10 cellular contexts compared by ENCODE assay signal in the genomic region with DNA sequence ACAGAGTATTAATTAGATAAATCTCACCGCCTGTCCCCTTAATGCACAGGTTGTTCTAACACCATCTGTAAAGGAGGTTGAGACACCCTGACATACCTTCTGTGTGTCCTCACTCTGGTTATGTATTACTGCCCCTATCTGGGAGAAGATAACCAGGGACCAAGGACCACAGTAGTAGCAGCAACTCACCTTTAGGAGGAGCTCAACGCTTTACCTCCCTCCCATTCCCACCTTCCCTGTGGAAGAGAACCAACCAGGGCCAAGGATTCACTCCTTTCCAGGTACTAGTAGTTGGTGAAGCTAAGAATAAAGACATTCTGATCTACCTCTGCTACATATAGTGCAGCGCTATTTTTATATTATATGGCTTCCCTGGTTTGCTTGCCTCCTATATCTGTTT.
DNase-seq lines count a peak whose midpoint lies in the region; ATAC-seq and TF ChIP-seq lines count a peak whose summit lies in the region.
"Had no signal": no experiment of that assay in that cellular context is flagged by ENCODE, and none has a peak within 500 bp of the region (broad histone marks: within the 10 kb centered on the region; RNA-seq: fewer than 3 reads in every experiment).

No MANE protein-coding gene starts in this region.

- peaks cover 0 to 1% (median 0%) of the 10 kb centered on the region in 4 donors for H3K4me1 ChIP-seq in liver (ENCODE audit: control insufficient read depth in 4 of 4, insufficient read depth in 4 of 4, low read length in 3 of 4)

- DNase-seq in EL (peak; percentile 6), M059J (ENCODE audit: low read depth) (peak; percentile 9), SW480 (ENCODE audit: low spot score) (peak; percentile 46), occipital lobe (lab: John Stamatoyannopoulos, UW) (no peak)
- DNase-seq in stimulated activated CD8-positive, alpha-beta memory T cell treated with anti-CD3 and anti-CD28 coated beads, Interleukin-4, amount 100 ng/mL, for 48 hours: no peak

- TF ChIP-seq CTCF in liver (IDR thresholded peaks at IDR 0.05; ENCODE audit: low read depth, low read length, missing input control): peak; percentile 41

- no peaks in the 10 kb centered on the region for H3K9me3 ChIP-seq in liver (ENCODE audit: control insufficient read depth in 4 of 4, low read length in 3 of 4)

- no peak overlapping the region for H3K9ac ChIP-seq in liver (ENCODE audit: low read depth in 1 of 2, low read length in 2 of 2)

- H3K4me3 ChIP-seq in liver (ENCODE audit: low read depth in 1 of 3, low read length in 3 of 3): no peak overlapping the region

- no peaks in the 10 kb centered on the region for H3K36me3 ChIP-seq in liver (ENCODE audit: control insufficient read depth in 4 of 4, insufficient read depth in 3 of 4, low read depth in 1 of 4, low read length in 3 of 4)

- no peaks in the 10 kb centered on the region for H3K27me3 ChIP-seq in liver (ENCODE audit: control insufficient read depth in 4 of 4, insufficient read depth in 4 of 4, low read length in 3 of 4)

- no peak for ATAC-seq in HG03439 (IDR thresholded peaks at IDR 0.05; ENCODE audit: unreplicated experiment)
- no peak for ATAC-seq in HG03139 (IDR thresholded peaks at IDR 0.05; ENCODE audit: unreplicated experiment)
- ATAC-seq: natural killer cell treated with Interleukin-12 subunit alpha and Interleukin-12 subunit beta and Interleukin-15 and Interleukin-18, amount 100 ng/mL, for 72 hours had no signal

- WGBS in liver: 45% methylated on average over 3 of the region's 3 CpGs

- peak; percentile 50 to 60 for TF ChIP-seq RAD21 in liver (IDR thresholded peaks at IDR 0.05)

- no peak overlapping the region for H3K27ac ChIP-seq in liver (ENCODE audit: low read depth in 1 of 2, low read length in 2 of 2)
- H3K27ac ChIP-seq: HL-60 had no signal

TF ChIP-seq in liver, 16 proteins besides CTCF, POLR2A, EP300 and RAD21:
- TF ChIP-seq JUND (IDR thresholded peaks at IDR 0.05): no peak
- TF ChIP-seq HNF4A (conservative IDR thresholded peaks at IDR 0.05): no peak
- TF ChIP-seq SP1 (IDR thresholded peaks at IDR 0.05): no peak
- TF ChIP-seq RXRA (IDR thresholded peaks at IDR 0.05): no peak
- TF ChIP-seq NR2F2 (IDR thresholded peaks at IDR 0.05): no peak
- no peak for TF ChIP-seq EGR1 (IDR thresholded peaks at IDR 0.05; ENCODE audit: low read depth in 2 of 2)
- no peak for TF ChIP-seq YY1 (IDR thresholded peaks at IDR 0.05)
- TF ChIP-seq GABPA (IDR thresholded peaks at IDR 0.05 in 1 of 2, conservative IDR thresholded peaks at IDR 0.05 in 1 of 2): no peak
TF ChIP-seq in liver: peak in this region for 0.

Comparison
In these comparisons a context has a peak if more than half of its experiments do, and no peak if none do; other contexts are left out.
1. DNase-seq: peak in EL (single experiment), M059J (single experiment) and SW480 (single experiment); none in stimulated activated CD8-positive, alpha-beta memory T cell treated with anti-CD3 and anti-CD28 coated beads, Interleukin-4, amount 100 ng/mL, for 48 hours (single experiment) and occipital lobe (single experiment).